ENCODE assay signal across 1 cellular context in the genomic region with DNA sequence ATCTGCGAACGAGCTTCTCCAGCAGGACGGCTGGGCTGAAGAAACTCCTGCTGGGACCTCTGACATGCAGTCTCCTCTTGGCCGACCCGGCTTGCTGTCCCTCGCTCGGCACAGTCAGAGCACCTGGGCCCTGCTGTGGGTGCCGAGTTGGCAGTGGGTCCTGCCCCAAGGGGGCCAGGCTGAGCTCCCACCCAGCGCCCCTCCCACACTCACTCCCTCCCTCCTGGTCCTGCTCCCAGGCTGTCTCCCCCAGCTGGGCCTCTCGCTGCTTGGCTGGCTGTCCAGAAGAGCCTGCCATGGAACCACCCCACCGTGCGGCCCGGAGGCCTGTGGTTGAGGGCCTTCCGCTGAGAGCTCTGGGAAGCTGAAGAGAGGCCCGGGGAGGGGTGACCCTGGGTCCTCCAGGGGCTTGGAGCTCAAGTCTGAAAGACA.
TF ChIP-seq lines count a peak whose summit lies in the region.

No MANE protein-coding gene starts in this region.

TF ChIP-seq in SK-N-SH, 30 proteins besides CTCF, POLR2A, EP300 and RAD21 (continued from another document):
- TF ChIP-seq, protein P1, sequence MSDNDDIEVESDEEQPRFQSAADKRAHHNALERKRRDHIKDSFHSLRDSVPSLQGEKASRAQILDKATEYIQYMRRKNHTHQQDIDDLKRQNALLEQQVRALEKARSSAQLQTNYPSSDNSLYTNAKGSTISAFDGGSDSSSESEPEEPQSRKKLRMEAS (IDR thresholded peaks at IDR 0.05; ENCODE audit: low read depth) = no peak
- TF ChIP-seq, protein P2, sequence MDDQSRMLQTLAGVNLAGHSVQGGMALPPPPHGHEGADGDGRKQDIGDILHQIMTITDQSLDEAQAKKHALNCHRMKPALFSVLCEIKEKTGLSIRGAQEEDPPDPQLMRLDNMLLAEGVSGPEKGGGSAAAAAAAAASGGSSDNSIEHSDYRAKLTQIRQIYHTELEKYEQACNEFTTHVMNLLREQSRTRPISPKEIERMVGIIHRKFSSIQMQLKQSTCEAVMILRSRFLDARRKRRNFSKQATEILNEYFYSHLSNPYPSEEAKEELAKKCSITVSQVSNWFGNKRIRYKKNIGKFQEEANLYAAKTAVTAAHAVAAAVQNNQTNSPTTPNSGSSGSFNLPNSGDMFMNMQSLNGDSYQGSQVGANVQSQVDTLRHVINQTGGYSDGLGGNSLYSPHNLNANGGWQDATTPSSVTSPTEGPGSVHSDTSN (IDR thresholded peaks at IDR 0.05) = no peak
